In the genomic region with DNA sequence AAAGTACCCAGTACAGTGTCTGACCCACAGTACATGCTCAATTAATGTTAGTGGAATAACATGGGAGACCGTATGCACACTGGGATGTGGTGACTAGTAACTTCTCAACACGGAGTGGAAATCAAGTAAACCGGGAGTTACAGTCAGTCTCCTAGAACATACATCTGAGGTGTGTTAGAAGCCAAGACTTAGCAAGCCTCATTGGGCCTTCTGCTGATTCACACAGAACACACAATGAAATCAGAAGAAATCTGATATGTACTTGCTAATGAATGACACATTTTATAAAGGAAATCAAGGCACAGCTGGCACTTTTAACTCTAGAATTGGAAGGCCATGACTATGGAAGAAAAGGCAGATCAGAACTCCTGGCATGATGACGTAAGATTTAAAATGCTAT, we compare ENCODE assay signal across 2 cellular contexts.
TF ChIP-seq lines count a peak whose summit lies in the region.

No MANE protein-coding gene starts in this region.

TF ChIP-seq in endothelial cell of umbilical vein, 7 proteins besides CTCF, POLR2A, EP300 and RAD21:
- TF ChIP-seq POLR2AphosphoS5 (IDR thresholded peaks at IDR 0.05; ENCODE audit: insufficient read depth, low read depth, low read length), result no peak
- no peak for TF ChIP-seq JUN (IDR thresholded peaks at IDR 0.05; ENCODE audit: borderline replicate concordance, insufficient read depth, insufficient read length, low read depth)
- TF ChIP-seq EZH2 (IDR thresholded peaks at IDR 0.05; ENCODE audit: borderline replicate concordance, low read depth, low read length, severe bottlenecking), result no peak
- no peak for TF ChIP-seq GATA2 (IDR thresholded peaks at IDR 0.05; ENCODE audit: insufficient read depth, insufficient read length, low read depth, low read length)
- TF ChIP-seq, protein P1, sequence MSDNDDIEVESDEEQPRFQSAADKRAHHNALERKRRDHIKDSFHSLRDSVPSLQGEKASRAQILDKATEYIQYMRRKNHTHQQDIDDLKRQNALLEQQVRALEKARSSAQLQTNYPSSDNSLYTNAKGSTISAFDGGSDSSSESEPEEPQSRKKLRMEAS (IDR thresholded peaks at IDR 0.05; ENCODE audit: insufficient read depth, insufficient read length), result no peak
- no peak for TF ChIP-seq FOS (IDR thresholded peaks at IDR 0.05; ENCODE audit: borderline replicate concordance, insufficient read depth, low read length)
- TF ChIP-seq MYC (IDR thresholded peaks at IDR 0.05; ENCODE audit: low read depth, low read length), result no peak

TF ChIP-seq in GM12891, 5 proteins besides CTCF, POLR2A, EP300 and RAD21:
- TF ChIP-seq TAF1 (IDR thresholded peaks at IDR 0.05; ENCODE audit: low read depth, low read length) (no peak), POLR2AphosphoS5 (IDR thresholded peaks at IDR 0.05; ENCODE audit: low read depth, low read length) (no peak), POU2F2 (IDR thresholded peaks at IDR 0.05; ENCODE audit: low read depth, low read length) (no peak), SPI1 (IDR thresholded peaks at IDR 0.05; ENCODE audit: low read depth, low read length) (no peak), PAX5 (IDR thresholded peaks at IDR 0.05; ENCODE audit: insufficient read depth, low read length, severe bottlenecking) (no peak)
